7 cellular contexts compared by ENCODE assay signal in genomic region chr5:112892066-112892465, GRCh38. TPM values are rescaled to one million over a fixed set of nuclear protein-coding genes. Genes with fewer than 3 reads are reported as not detected.
DNase-seq lines count a peak whose midpoint lies in the region; ATAC-seq, FAIRE-seq and TF ChIP-seq lines count a peak whose summit lies in the region.
"Not testable (repeated sequence)": the region's sequence is repeated elsewhere in the genome, so short reads cannot be mapped to it uniquely, and the experiment has no call there.

No MANE protein-coding gene starts in this region.

- CTCF ChIA-PET in CD4-positive, alpha-beta memory T cell (lab: Charles Lee; ENCODE audit: partially characterized antibody) = interaction anchor here (1.1 to 1.2 kb wide), 2 partner anchors 14 to 44 kb away, joined by 3 to 5 read pairs; no protein-coding TSS in a partner anchor
- CTCF ChIA-PET in OCI-LY7 (lab: Charles Lee; ENCODE audit: unreplicated experiment); WTC11 (lab: Charles Lee); HepG2 (lab: Yijun Ruan, JAX; ENCODE audit: low intra/inter-chr PET ratio, low total read pairs): not testable (repeated sequence)

- not testable (repeated sequence) for H3K27me3 Mint-ChIP-seq in CD4-positive, alpha-beta memory T cell; WTC11 (ENCODE audit: low read depth); activated naive CD8-positive, alpha-beta T cell treated with anti-CD3 and anti-CD28 coated beads, Interleukin-2, amount 10 ng/mL, durations not matched to agents 7 days and 5 days; dendritic cell treated with granulocyte-macrophage colony-stimulating factor and Interleukin-4, amounts not matched to agents 40 ng/mL and 50 ng/mL, for 4 days

- not testable (repeated sequence) for H3K9me2 ChIP-seq in OCI-LY7 (ENCODE audit: insufficient read depth, low read length)

- TF ChIP-seq CTCF in OCI-LY7 (conservative IDR thresholded peaks at IDR 0.05; ENCODE audit: low read length); WTC11 (IDR thresholded peaks at IDR 0.05); HepG2 (CRISPR knock-in tag; IDR thresholded peaks at IDR 0.05): not testable (repeated sequence)

- H3K27ac Mint-ChIP-seq in CD4-positive, alpha-beta memory T cell = peak overlapping the region in 6 of 7 donors; percentile 5 to 76 (median 54)
- H3K27ac Mint-ChIP-seq in WTC11 = 0 out of 2 replicates have a peak overlapping the region, but pooled peaks have one; percentile 20
- H3K27ac Mint-ChIP-seq in activated naive CD8-positive, alpha-beta T cell treated with anti-CD3 and anti-CD28 coated beads, Interleukin-2, amount 10 ng/mL, durations not matched to agents 7 days and 5 days = peak overlapping the region; percentile 4
- H3K27ac Mint-ChIP-seq in dendritic cell treated with granulocyte-macrophage colony-stimulating factor and Interleukin-4, amounts not matched to agents 40 ng/mL and 50 ng/mL, for 4 days = peak overlapping the region; percentile 87
- peak overlapping the region; percentile 60 for H3K27ac Mint-ChIP-seq in stimulated activated effector memory CD8-positive, alpha-beta T cell treated with anti-CD3 and anti-CD28 coated beads, Interleukin-12 subunit alpha, Interleukin-12 subunit beta, amount 100 ng/mL, for 72 hours

- H3K27ac ChIP-seq in CD4-positive, alpha-beta memory T cell (ENCODE audit: low read depth, low read length); OCI-LY7 (ENCODE audit: low read depth, low read length, poor library complexity, severe bottlenecking); HepG2 (ENCODE audit: extremely low read length, insufficient read depth, low read length): not testable (repeated sequence)

- FAIRE-seq in HepG2 (lab: Jason Lieb, UNC) = peak; percentile 4

- H3K9me3 ChIP-seq in CD4-positive, alpha-beta memory T cell (ENCODE audit: control insufficient read depth in 1 of 2, low read length in 2 of 2); OCI-LY7 (ENCODE audit: low read length); HepG2 (ENCODE audit: low read length): not testable (repeated sequence)

- not testable (repeated sequence) for ATAC-seq in WTC11; activated naive CD8-positive, alpha-beta T cell treated with anti-CD3 and anti-CD28 coated beads, Interleukin-2, amount 10 ng/mL, durations not matched to agents 7 days and 5 days (ENCODE audit: low read depth); HepG2; stimulated activated effector memory CD8-positive, alpha-beta T cell treated with anti-CD3 and anti-CD28 coated beads, Interleukin-12 subunit alpha, Interleukin-12 subunit beta, amount 100 ng/mL, for 72 hours

- in situ Hi-C loops in HepG2 (cut with HindIII; ENCODE audit: extremely low pct_ligation_motif_present, low pct_unique_long_range_greater_than_20kb) = not testable (repeated sequence)

- H3K79me2 ChIP-seq in OCI-LY7 (ENCODE audit: insufficient read depth, low read depth, low read length); HepG2 (ENCODE audit: insufficient read depth, low read length): not testable (repeated sequence)

- H3K27me3 ChIP-seq in CD4-positive, alpha-beta memory T cell (ENCODE audit: insufficient read depth, low read length); HepG2 (ENCODE audit: control insufficient read depth in 1 of 2, insufficient read depth in 2 of 2, low read length in 2 of 2): not testable (repeated sequence)

- BruUV-seq in OCI-LY7 (replicated peaks; lab: Mats Ljungman, UMichigan) = TSS peak; percentile 56
- BruUV-seq in HepG2 (replicated peaks; lab: Mats Ljungman, UMichigan) = not testable (repeated sequence)

- peaks cover 31 to 41% (median 34%) of the 10 kb centered on the region in 4 donors for H3K4me1 Mint-ChIP-seq in CD4-positive, alpha-beta memory T cell
- H3K4me1 Mint-ChIP-seq in WTC11 = not testable (repeated sequence)
- H3K4me1 Mint-ChIP-seq in activated naive CD8-positive, alpha-beta T cell treated with anti-CD3 and anti-CD28 coated beads, Interleukin-2, amount 10 ng/mL, durations not matched to agents 7 days and 5 days = peaks cover 25% of the 10 kb centered on the region
- peaks cover 33% of the 10 kb centered on the region for H3K4me1 Mint-ChIP-seq in dendritic cell treated with granulocyte-macrophage colony-stimulating factor and Interleukin-4, amounts not matched to agents 40 ng/mL and 50 ng/mL, for 4 days (ENCODE audit: low read depth)
- H3K4me1 Mint-ChIP-seq in stimulated activated effector memory CD8-positive, alpha-beta T cell treated with anti-CD3 and anti-CD28 coated beads, Interleukin-12 subunit alpha, Interleukin-12 subunit beta, amount 100 ng/mL, for 72 hours = peaks cover 48% of the 10 kb centered on the region

- not testable (repeated sequence) for H4K20me1 ChIP-seq in OCI-LY7 (ENCODE audit: insufficient read depth, low read length); HepG2 (ENCODE audit: insufficient read depth, low read length)

- POLR2A ChIA-PET in CD4-positive, alpha-beta memory T cell (lab: Charles Lee; ENCODE audit: partially characterized antibody) = interaction anchor here (0.5 to 1.4 kb wide), 2 partner anchors 13 to 24 kb away, joined by 3 read pairs; no protein-coding TSS in a partner anchor
- POLR2A ChIA-PET in OCI-LY7 (lab: Charles Lee) = interaction anchor here (1.7 kb wide), 1 partner anchor 12 kb away, joined by 4 read pairs; no protein-coding TSS in a partner anchor
- POLR2A ChIA-PET in WTC11 (lab: Charles Lee); HepG2 (lab: Yijun Ruan, JAX): not testable (repeated sequence)
- POLR2A ChIA-PET in activated naive CD8-positive, alpha-beta T cell treated with anti-CD3 and anti-CD28 coated beads, Interleukin-2, amount 10 ng/mL, durations not matched to agents 7 days and 5 days (lab: Charles Lee) = interaction anchor here (1.6 kb wide), 1 partner anchor 13 kb away, joined by 4 read pairs; no protein-coding TSS in a partner anchor

- not testable (repeated sequence) for TF ChIP-seq EP300 in HepG2 (IDR thresholded peaks at IDR 0.05; ENCODE audit: low read depth in 2 of 2, low read length in 2 of 2); HepG2 (CRISPR knock-in tag; IDR thresholded peaks at IDR 0.05; ENCODE audit: borderline replicate concordance)

- 88% methylated on average over 8 of the region's 8 CpGs for WGBS in HepG2 (ENCODE audit: low lambda C conversion rate)

- not testable (repeated sequence) for H3K4me2 ChIP-seq in OCI-LY7 (ENCODE audit: low read length); HepG2 (ENCODE audit: low read depth, low read length)

- not testable (repeated sequence) for H3K9ac ChIP-seq in HepG2 (ENCODE audit: insufficient read depth, low read depth, low read length)

- not testable (repeated sequence) for H3K4me3 Mint-ChIP-seq in CD4-positive, alpha-beta memory T cell; WTC11; activated naive CD8-positive, alpha-beta T cell treated with anti-CD3 and anti-CD28 coated beads, Interleukin-2, amount 10 ng/mL, durations not matched to agents 7 days and 5 days; stimulated activated effector memory CD8-positive, alpha-beta T cell treated with anti-CD3 and anti-CD28 coated beads, Interleukin-12 subunit alpha, Interleukin-12 subunit beta, amount 100 ng/mL, for 72 hours
- peak overlapping the region; percentile 38 for H3K4me3 Mint-ChIP-seq in dendritic cell treated with granulocyte-macrophage colony-stimulating factor and Interleukin-4, amounts not matched to agents 40 ng/mL and 50 ng/mL, for 4 days

- TF ChIP-seq RAD21 in HepG2 (CRISPR knock-in tag; IDR thresholded peaks at IDR 0.05) = not testable (repeated sequence)

- not testable (repeated sequence) for DNase-seq in CD4-positive, alpha-beta memory T cell; OCI-LY7 (ENCODE audit: low spot score); WTC11 (ENCODE audit: low spot score); activated naive CD8-positive, alpha-beta T cell treated with anti-CD3 and anti-CD28 coated beads, Interleukin-2, amount 10 ng/mL, durations not matched to agents 7 days and 5 days; HepG2 (ENCODE audit: low spot score); stimulated activated effector memory CD8-positive, alpha-beta T cell treated with anti-CD3 and anti-CD28 coated beads, Interleukin-12 subunit alpha, Interleukin-12 subunit beta, amount 100 ng/mL, for 72 hours (ENCODE audit: low spot score in 2 of 2)

- peaks cover 16% of the 10 kb centered on the region for H3K36me3 ChIP-seq in CD4-positive, alpha-beta memory T cell (ENCODE audit: insufficient read depth, low read length)
- H3K36me3 ChIP-seq in OCI-LY7 (ENCODE audit: insufficient read depth, low read length) = peaks cover 77% of the 10 kb centered on the region
- H3K36me3 ChIP-seq in HepG2 (replicated peaks in 1 of 2; ENCODE audit: control insufficient read depth in 1 of 2, insufficient read depth in 2 of 2, low read length in 2 of 2) = peaks cover 8 to 27% of the 10 kb centered on the region in 2 experiments; a peak in 4 of 5 replicates

- H3K36me3 Mint-ChIP-seq in CD4-positive, alpha-beta memory T cell = peaks cover 33 to 42% of the 10 kb centered on the region in 2 donors
- H3K36me3 Mint-ChIP-seq in WTC11 = peaks cover 28% of the 10 kb centered on the region
- peaks cover 36% of the 10 kb centered on the region for H3K36me3 Mint-ChIP-seq in activated naive CD8-positive, alpha-beta T cell treated with anti-CD3 and anti-CD28 coated beads, Interleukin-2, amount 10 ng/mL, durations not matched to agents 7 days and 5 days
- peaks cover 64% of the 10 kb centered on the region for H3K36me3 Mint-ChIP-seq in dendritic cell treated with granulocyte-macrophage colony-stimulating factor and Interleukin-4, amounts not matched to agents 40 ng/mL and 50 ng/mL, for 4 days (ENCODE audit: low read depth)
- H3K36me3 Mint-ChIP-seq in stimulated activated effector memory CD8-positive, alpha-beta T cell treated with anti-CD3 and anti-CD28 coated beads, Interleukin-12 subunit alpha, Interleukin-12 subunit beta, amount 100 ng/mL, for 72 hours = peaks cover 83% of the 10 kb centered on the region

- H3K9me3 Mint-ChIP-seq in CD4-positive, alpha-beta memory T cell; WTC11; activated naive CD8-positive, alpha-beta T cell treated with anti-CD3 and anti-CD28 coated beads, Interleukin-2, amount 10 ng/mL, durations not matched to agents 7 days and 5 days; dendritic cell treated with granulocyte-macrophage colony-stimulating factor and Interleukin-4, amounts not matched to agents 40 ng/mL and 50 ng/mL, for 4 days; stimulated activated effector memory CD8-positive, alpha-beta T cell treated with anti-CD3 and anti-CD28 coated beads, Interleukin-12 subunit alpha, Interleukin-12 subunit beta, amount 100 ng/mL, for 72 hours: not testable (repeated sequence)

- H3K4me3 ChIP-seq in CD4-positive, alpha-beta memory T cell (ENCODE audit: low read length in 2 of 2); OCI-LY7 (ENCODE audit: low read depth, low read length, poor library complexity, severe bottlenecking); HepG2 (replicated peaks in 1 of 3; ENCODE audit: insufficient read depth in 1 of 3, low read depth in 2 of 3, low read length in 3 of 3): not testable (repeated sequence)

- H3K4me1 ChIP-seq in CD4-positive, alpha-beta memory T cell (ENCODE audit: insufficient read depth, low read length) = peaks cover 20% of the 10 kb centered on the region
- H3K4me1 ChIP-seq in OCI-LY7 (ENCODE audit: insufficient read depth, low read length, poor library complexity, severe bottlenecking); HepG2 (ENCODE audit: insufficient read depth, low read length): not testable (repeated sequence)

- not testable (repeated sequence) for H2AFZ ChIP-seq in OCI-LY7 (ENCODE audit: low read length); HepG2 (ENCODE audit: low read length)

- intact Hi-C loops in CD4-positive, alpha-beta memory T cell (cut with micrococcal nuclease); OCI-LY7 (cut with micrococcal nuclease; ENCODE audit: unreplicated experiment); dendritic cell treated with granulocyte-macrophage colony-stimulating factor and Interleukin-4, amounts not matched to agents 40 ng/mL and 50 ng/mL, for 4 days (cut with micrococcal nuclease); HepG2 (cut with micrococcal nuclease; ENCODE audit: unreplicated experiment): not testable (repeated sequence)

- not testable (repeated sequence) for TF ChIP-seq POLR2A in HepG2 (IDR thresholded peaks at IDR 0.05; ENCODE audit: insufficient read depth in 1 of 2, low read depth in 2 of 2, low read length in 2 of 2)

RNA-seq across cellular contexts. Expression of gene REEP5, which starts 30.0 kb away (rescaled TPM):
- total RNA-seq in CD4-positive, alpha-beta memory T cell = 10 to 100 TPM; 55.6 to 61.1 TPM
- 100 to 1,000 TPM; 113 to 117 TPM for polyA plus RNA-seq in CD4-positive, alpha-beta memory T cell
- 20.9 and 25.5 TPM in 2 replicates for total RNA-seq in OCI-LY7 (2014; rRNA removed; shearing (Covaris generic))
- total RNA-seq in OCI-LY7 (2022) = 29.5 and 32.0 TPM in 2 replicates
- 49.6 to 54.3 TPM (median 53.0 TPM) in 3 replicates for total RNA-seq in WTC11 (2021)
- 10 to 100 TPM; 59.0 to 65.8 TPM for total RNA-seq in activated naive CD8-positive, alpha-beta T cell treated with anti-CD3 and anti-CD28 coated beads, Interleukin-2, amount 10 ng/mL, durations not matched to agents 7 days and 5 days
- total RNA-seq in HepG2 (2016; rRNA removed; fragmentation: Illumina TruSeq; extraction: Trizol) = 26.3 and 49.4 TPM in 2 replicates
- 13.4 and 19.2 TPM in 2 replicates for total RNA-seq in HepG2 (2016; cell fraction: cytosol; rRNA removed; fragmentation: Illumina TruSeq; extraction: Trizol; ENCODE audit: low read depth)
- total RNA-seq in HepG2 (2016; cell fraction: insoluble cytoplasmic fraction; rRNA removed; fragmentation: Illumina TruSeq; extraction: Trizol) = 28.3 and 50.6 TPM in 2 replicates
- total RNA-seq in HepG2 (2016; cell fraction: membrane; rRNA removed; fragmentation: Illumina TruSeq; extraction: Trizol) = 14.5 and 17.4 TPM in 2 replicates
- total RNA-seq in HepG2 (2016; cell fraction: nucleus; rRNA removed; fragmentation: Illumina TruSeq; extraction: Trizol) = 39.0 and 46.8 TPM in 2 replicates
- 217 and 239 TPM in 2 replicates for polyA plus RNA-seq in HepG2 (2011; rRNA removed)
- polyA plus RNA-seq in HepG2 (2011; cell fraction: cytosol; rRNA removed) = 109 and 117 TPM in 2 replicates
- polyA plus RNA-seq in HepG2 (2011; cell fraction: nucleus; rRNA removed) = 33.6 and 41.1 TPM in 2 replicates
- polyA plus RNA-seq in HepG2 (2012) = 46.8 and 51.5 TPM in 2 replicates
- polyA plus RNA-seq in HepG2 (2016; cell fraction: cytosol; fragmentation: Illumina TruSeq; extraction: Trizol; ENCODE audit: low read depth) = 28.6 and 31.5 TPM in 2 replicates
- polyA plus RNA-seq in HepG2 (2016; cell fraction: insoluble cytoplasmic fraction; fragmentation: Illumina TruSeq; extraction: Trizol; ENCODE audit: low read depth) = 50.0 and 51.6 TPM in 2 replicates
- 18.4 and 23.4 TPM in 2 replicates for polyA plus RNA-seq in HepG2 (2016; cell fraction: membrane; fragmentation: Illumina TruSeq; extraction: Trizol; ENCODE audit: low read depth)
- 95.9 and 120 TPM in 2 replicates for polyA plus RNA-seq in HepG2 (2016; cell fraction: nucleus; fragmentation: Illumina TruSeq; extraction: Trizol; ENCODE audit: insufficient read depth, low read depth)
- polyA minus RNA-seq in HepG2 (2011; rRNA and poly(A)+ RNA removed; ENCODE audit: low replicate concordance) = 214 and 312 TPM in 2 replicates
- polyA minus RNA-seq in HepG2 (2011; cell fraction: cytosol; rRNA and poly(A)+ RNA removed) = 57.0 and 58.9 TPM in 2 replicates
- polyA minus RNA-seq in HepG2 (2011; cell fraction: nucleus; rRNA and poly(A)+ RNA removed) = 27.4 and 38.7 TPM in 2 replicates

RNA-seq across cellular contexts. Expression of gene SRP19, which starts 31.0 kb away (rescaled TPM):
- total RNA-seq in CD4-positive, alpha-beta memory T cell = 10 to 100 TPM; 51.4 to 54.4 TPM
- 100 to 1,000 TPM; 150 to 163 TPM for polyA plus RNA-seq in CD4-positive, alpha-beta memory T cell
- total RNA-seq in OCI-LY7 (2014; rRNA removed; shearing (Covaris generic)) = 32.9 and 48.1 TPM in 2 replicates
- 64.7 and 68.3 TPM in 2 replicates for total RNA-seq in OCI-LY7 (2022)
- 41.0 to 56.4 TPM (median 48.8 TPM) in 3 replicates for total RNA-seq in WTC11 (2021)
- 10 to 100 TPM; 51.2 to 57.0 TPM for total RNA-seq in activated naive CD8-positive, alpha-beta T cell treated with anti-CD3 and anti-CD28 coated beads, Interleukin-2, amount 10 ng/mL, durations not matched to agents 7 days and 5 days
- total RNA-seq in HepG2 (2016; rRNA removed; fragmentation: Illumina TruSeq; extraction: Trizol) = 143 and 214 TPM in 2 replicates
- 62.6 and 64.2 TPM in 2 replicates for total RNA-seq in HepG2 (2016; cell fraction: cytosol; rRNA removed; fragmentation: Illumina TruSeq; extraction: Trizol; ENCODE audit: low read depth)
- 152 and 219 TPM in 2 replicates for total RNA-seq in HepG2 (2016; cell fraction: insoluble cytoplasmic fraction; rRNA removed; fragmentation: Illumina TruSeq; extraction: Trizol)
- total RNA-seq in HepG2 (2016; cell fraction: membrane; rRNA removed; fragmentation: Illumina TruSeq; extraction: Trizol) = 73.5 and 79.8 TPM in 2 replicates
- total RNA-seq in HepG2 (2016; cell fraction: nucleus; rRNA removed; fragmentation: Illumina TruSeq; extraction: Trizol) = 73.5 and 78.9 TPM in 2 replicates
- polyA plus RNA-seq in HepG2 (2011; rRNA removed) = 35.1 and 46.9 TPM in 2 replicates
- 15.6 and 25.6 TPM in 2 replicates for polyA plus RNA-seq in HepG2 (2011; cell fraction: cytosol; rRNA removed)
- 9.2 and 18.0 TPM in 2 replicates for polyA plus RNA-seq in HepG2 (2011; cell fraction: nucleus; rRNA removed)
- polyA plus RNA-seq in HepG2 (2012) = 71.3 and 73.7 TPM in 2 replicates
- 42.9 and 50.3 TPM in 2 replicates for polyA plus RNA-seq in HepG2 (2016; cell fraction: cytosol; fragmentation: Illumina TruSeq; extraction: Trizol; ENCODE audit: low read depth)
- 225 and 263 TPM in 2 replicates for polyA plus RNA-seq in HepG2 (2016; cell fraction: insoluble cytoplasmic fraction; fragmentation: Illumina TruSeq; extraction: Trizol; ENCODE audit: low read depth)
- 59.5 and 64.7 TPM in 2 replicates for polyA plus RNA-seq in HepG2 (2016; cell fraction: membrane; fragmentation: Illumina TruSeq; extraction: Trizol; ENCODE audit: low read depth)
- polyA plus RNA-seq in HepG2 (2016; cell fraction: nucleus; fragmentation: Illumina TruSeq; extraction: Trizol; ENCODE audit: insufficient read depth, low read depth) = 119 and 127 TPM in 2 replicates
- 1.5 and 4.9 TPM in 2 replicates for polyA minus RNA-seq in HepG2 (2011; rRNA and poly(A)+ RNA removed; ENCODE audit: low replicate concordance)
- 16.3 and 21.2 TPM in 2 replicates for polyA minus RNA-seq in HepG2 (2011; cell fraction: cytosol; rRNA and poly(A)+ RNA removed)
- 24.8 and 29.1 TPM in 2 replicates for polyA minus RNA-seq in HepG2 (2011; cell fraction: nucleus; rRNA and poly(A)+ RNA removed)

Comparison
In these comparisons a context has a peak if more than half of its experiments do, and no peak if none do; other contexts are left out.
1. H3K27ac Mint-ChIP-seq: peak in every context shown above with its lines; median percentile 87 in dendritic cell treated with granulocyte-macrophage colony-stimulating factor and Interleukin-4, amounts not matched to agents 40 ng/mL and 50 ng/mL, for 4 days; 60 in stimulated activated effector memory CD8-positive, alpha-beta T cell treated with anti-CD3 and anti-CD28 coated beads, Interleukin-12 subunit alpha, Interleukin-12 subunit beta, amount 100 ng/mL, for 72 hours; 54 in CD4-positive, alpha-beta memory T cell; 20 in WTC11; 4 in activated naive CD8-positive, alpha-beta T cell treated with anti-CD3 and anti-CD28 coated beads, Interleukin-2, amount 10 ng/mL, durations not matched to agents 7 days and 5 days.